9 cellular contexts compared by ENCODE assay signal in the genomic region with DNA sequence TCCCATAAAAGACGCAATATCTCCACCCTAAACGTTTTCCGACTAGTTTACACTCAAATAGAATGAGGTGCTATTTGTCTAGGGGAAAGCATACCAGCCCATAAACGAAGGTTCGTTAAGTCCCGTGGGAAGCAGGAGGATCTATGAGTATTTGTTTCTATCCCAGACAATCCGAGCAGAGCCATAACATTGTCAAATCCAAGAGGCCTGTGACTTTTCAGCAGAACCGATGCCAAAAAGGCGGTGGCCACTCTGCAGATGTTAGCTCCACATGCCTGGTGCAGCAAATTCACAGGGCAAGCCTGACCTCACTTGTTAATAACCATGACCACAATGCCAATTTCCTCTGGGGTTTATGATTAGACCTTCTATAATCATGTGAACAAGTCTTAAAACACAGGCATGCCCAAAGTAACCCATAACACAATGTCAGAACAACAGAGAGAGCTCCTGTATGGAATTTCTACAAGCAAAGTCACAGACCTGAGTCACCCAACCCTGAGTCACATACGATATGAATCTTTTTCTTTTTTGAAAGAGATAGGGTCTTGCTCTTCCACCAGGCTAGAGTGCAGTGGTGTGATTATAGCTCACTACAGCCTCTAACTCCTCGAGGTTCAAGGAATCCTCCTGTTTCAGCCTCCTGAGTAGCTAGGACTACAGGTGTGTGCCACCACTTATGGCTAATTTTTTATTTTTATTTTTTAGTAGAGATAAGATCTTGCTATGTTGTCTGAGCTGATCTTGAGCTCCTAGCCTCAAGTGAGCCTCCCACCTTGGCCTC.
DNase-seq lines count a peak whose midpoint lies in the region; ATAC-seq and TF ChIP-seq lines count a peak whose summit lies in the region.
"Had no signal": no experiment of that assay in that cellular context is flagged by ENCODE, and none has a peak within 500 bp of the region (broad histone marks: within the 10 kb centered on the region; RNA-seq: fewer than 3 reads in every experiment).

No MANE protein-coding gene starts in this region.

- TF ChIP-seq POLR2A in adrenal gland (IDR thresholded peaks at IDR 0.05) = no peak
- TF ChIP-seq POLR2A in spleen (IDR thresholded peaks at IDR 0.05) = no peak

- TF ChIP-seq CTCF in adrenal gland (IDR thresholded peaks at IDR 0.05) (no peak), retinal pigment epithelial cell (conservative IDR thresholded peaks at IDR 0.05; ENCODE audit: low read depth, low read length) (no peak), spleen (IDR thresholded peaks at IDR 0.05 in 8 of 11, conservative IDR thresholded peaks at IDR 0.05 in 3 of 11) (no peak)

- DNase-seq in GM04504 (ENCODE audit: low read depth) (peak; percentile 73), adrenal gland (peak in 4 of 7 donors; percentile 26 to 37 (median 34)), Right ventricle myocardium superior (peak; percentile 49), retinal pigment epithelial cell (ENCODE audit: low read depth) (peak; percentile 73), spleen (no peak), GOT3 (lab: John Stamatoyannopoulos, UW) (no peak), DMS79 treated with DMSO at 0.1 percent for 48 hours (lab: John Stamatoyannopoulos, UW) (no peak)
- DNase-seq: GF-D8 had no signal

- 77 to 87% (median 83%) methylated on average over 11 of the region's 11 CpGs for WGBS in adrenal gland, 4 donors
- 90 to 95% (median 92%) methylated on average over 11 of the region's 11 CpGs for WGBS in spleen, 5 donors

- H3K27ac ChIP-seq in adrenal gland (peak overlapping the region in 4 of 5 donors; percentile 36 to 85 (median 82)), spleen (no peak overlapping the region)

- H3K4me3 ChIP-seq in adrenal gland = no peak overlapping the region
- no peak overlapping the region for H3K4me3 ChIP-seq in retinal pigment epithelial cell (ENCODE audit: low read length)
- H3K4me3 ChIP-seq in spleen = no peak overlapping the region

- H3K9me3 ChIP-seq in adrenal gland (replicated peaks in 1 of 3) (no peaks in the 10 kb centered on the region), spleen (no peaks in the 10 kb centered on the region)

- H3K27me3 ChIP-seq in adrenal gland = no peaks in the 10 kb centered on the region
- H3K27me3 ChIP-seq in spleen (replicated peaks in 1 of 7) = no peaks in the 10 kb centered on the region

- H3K4me1 ChIP-seq in adrenal gland (replicated peaks in 1 of 2) (peaks cover 50 to 55% of the 10 kb centered on the region in 2 donors), spleen (peaks cover 0 to 9% (median 3%) of the 10 kb centered on the region in 6 donors)

- intact Hi-C loops in adrenal gland (cut with DNase I) = no loop called here
- intact Hi-C loops in Right ventricle myocardium superior (cut with DNase I) = loop anchor here (10.0 kb wide), 1 partner anchor 121 kb away; the partner anchor contains the start of gene KIF13A
- intact Hi-C loops in spleen (cut with DNase I; ENCODE audit: low total_unique reads) = no loop called here

- ATAC-seq in Right ventricle myocardium superior (ENCODE audit: poor library complexity) = peak; percentile 65
- no peak for ATAC-seq in GM18511 (IDR thresholded peaks at IDR 0.05; ENCODE audit: unreplicated experiment)

- H3K36me3 ChIP-seq in adrenal gland (replicated peaks in 1 of 2) = no peaks in the 10 kb centered on the region
- H3K36me3 ChIP-seq in spleen = no peaks in the 10 kb centered on the region

Comparison
In these comparisons a context has a peak if more than half of its experiments do, and no peak if none do; other contexts are left out.
1. DNase-seq: peak in GM04504 (single experiment), adrenal gland (4 of 7), Right ventricle myocardium superior (single experiment) and retinal pigment epithelial cell (single experiment); none in spleen (single experiment), GOT3 (single experiment) and DMS79 treated with DMSO at 0.1 percent for 48 hours (single experiment).
2. H3K27ac ChIP-seq: peak in adrenal gland (4 of 5); none in spleen (0 of 8).